Comparison of ENCODE assay signal across 9 cellular contexts in genomic region chr14:64763801-64764511, GRCh38. TPM values are rescaled to one million over a fixed set of nuclear protein-coding genes. Genes with fewer than 3 reads are reported as not detected.
DNase-seq lines count a peak whose midpoint lies in the region; ATAC-seq and TF ChIP-seq lines count a peak whose summit lies in the region.
"Had no signal": no experiment of that assay in that cellular context is flagged by ENCODE, and none has a peak within 500 bp of the region (broad histone marks: within the 10 kb centered on the region; RNA-seq: fewer than 3 reads in every experiment).

No MANE protein-coding gene starts in this region.

- H3K9ac ChIP-seq in neural progenitor cell = no peak overlapping the region

- peak overlapping the region; percentile 75 for H2AFZ ChIP-seq in neural progenitor cell (replicated peaks)

- no peak for TF ChIP-seq RAD21 in Ishikawa (IDR thresholded peaks at IDR 0.05; ENCODE audit: low read depth)

- no peak overlapping the region for H3K27ac Mint-ChIP-seq in neural progenitor cell
- H3K27ac Mint-ChIP-seq in naive thymus-derived CD8-positive, alpha-beta T cell = peak overlapping the region in 1 of 10 donors; percentile 74

- H3K79me2 ChIP-seq in neural progenitor cell (ENCODE audit: low read depth) = no peaks in the 10 kb centered on the region

- peaks cover 39% of the 10 kb centered on the region for H3K4me1 ChIP-seq in neural progenitor cell

- no peak for TF ChIP-seq CTCF in neural progenitor cell (IDR thresholded peaks at IDR 0.05)

- peaks cover 42% of the 10 kb centered on the region for H3K4me1 Mint-ChIP-seq in neural progenitor cell
- peaks cover 0 to 38% (median 11%) of the 10 kb centered on the region in 4 donors for H3K4me1 Mint-ChIP-seq in naive thymus-derived CD8-positive, alpha-beta T cell

- H3K36me3 Mint-ChIP-seq in neural progenitor cell = no peaks in the 10 kb centered on the region
- H3K36me3 Mint-ChIP-seq in naive thymus-derived CD8-positive, alpha-beta T cell = no peaks in the 10 kb centered on the region

- POLR2A ChIA-PET in naive thymus-derived CD8-positive, alpha-beta T cell (lab: Charles Lee) = no interaction called here

- no peak for TF ChIP-seq EP300 in Ishikawa (IDR thresholded peaks at IDR 0.05; ENCODE audit: borderline replicate concordance)

- peak overlapping the region; percentile 55 for H3K4me3 Mint-ChIP-seq in neural progenitor cell
- peak overlapping the region in 4 of 10 donors; percentile 25 to 73 (median 47) for H3K4me3 Mint-ChIP-seq in naive thymus-derived CD8-positive, alpha-beta T cell

- ATAC-seq in HG02763 (IDR thresholded peaks at IDR 0.05; ENCODE audit: unreplicated experiment) (no peak), HG03378 (IDR thresholded peaks at IDR 0.05; ENCODE audit: unreplicated experiment) (no peak)
- ATAC-seq in naive thymus-derived CD8-positive, alpha-beta T cell = no peak

- peaks cover 8% of the 10 kb centered on the region for H3K27me3 ChIP-seq in neural progenitor cell

- H3F3A ChIP-seq in neural progenitor cell (ENCODE audit: low read depth) = peaks cover 12% of the 10 kb centered on the region

- no peaks in the 10 kb centered on the region for H4K20me1 ChIP-seq in neural progenitor cell (ENCODE audit: low read depth)

- peaks cover 17% of the 10 kb centered on the region for H3K27me3 Mint-ChIP-seq in neural progenitor cell (ENCODE audit: insufficient read depth, low read depth)
- H3K27me3 Mint-ChIP-seq in naive thymus-derived CD8-positive, alpha-beta T cell = peaks cover 0 to 33% (median 8%) of the 10 kb centered on the region in 5 donors

- no peaks in the 10 kb centered on the region for H3K36me3 ChIP-seq in neural progenitor cell
- H3K36me3 ChIP-seq: HAP-1 had no signal

- H3K4me3 ChIP-seq in neural progenitor cell = no peak overlapping the region
- H3K4me3 ChIP-seq: HAP-1 had no signal

- no peak overlapping the region for H3K27ac ChIP-seq in neural progenitor cell

- H3K4me2 ChIP-seq in neural progenitor cell = peak overlapping the region; percentile 66

- H3K9me3 ChIP-seq in neural progenitor cell (ENCODE audit: low read depth) = no peaks in the 10 kb centered on the region
- H3K9me3 ChIP-seq: HAP-1 had no signal

- DNase-seq in COR-L47 (lab: John Stamatoyannopoulos, UW) (peak; percentile 86), cerebellar cortex (ENCODE audit: low spot score) (peak; percentile 49), neural progenitor cell (ENCODE audit: low spot score) (peak; percentile 41)
- DNase-seq in NK-92 treated with Interleukin-12 subunit alpha and Interleukin-12 subunit beta, amount 100 ng/mL, for 24 hours (lab: John Stamatoyannopoulos, UW) = no peak
- no peak for DNase-seq in naive thymus-derived CD8-positive, alpha-beta T cell

- H3K9me3 Mint-ChIP-seq in neural progenitor cell = no peaks in the 10 kb centered on the region
- H3K9me3 Mint-ChIP-seq in naive thymus-derived CD8-positive, alpha-beta T cell = no peaks in the 10 kb centered on the region

TF ChIP-seq in Ishikawa, 13 proteins besides CTCF, POLR2A, EP300 and RAD21:
- TF ChIP-seq MAX (IDR thresholded peaks at IDR 0.05) (peak; percentile 17; the same call in 1 of the 2 replicates), REST (IDR thresholded peaks at IDR 0.05; ENCODE audit: low read depth) (no peak)

RNA-seq across cellular contexts. Expression of gene PLEKHG3, which starts 59.7 kb away (rescaled TPM):
- 12.6 and 50.0 TPM in 2 replicates for total RNA-seq in neural progenitor cell (ENCODE audit: low replicate concordance)
- 1 to 10 TPM in 1 of 2 experiments, under 1 TPM in 1; 0.55 to 1.4 TPM for total RNA-seq in naive thymus-derived CD8-positive, alpha-beta T cell
- polyA plus RNA-seq in naive thymus-derived CD8-positive, alpha-beta T cell = 10 to 100 TPM in 1 of 3 donors, 1 to 10 TPM in 2; 1.2 to 12.2 (median 1.6) TPM

Comparison
In these comparisons a context has a peak if more than half of its experiments do, and no peak if none do; other contexts are left out.
1. DNase-seq: peak in COR-L47 (single experiment), cerebellar cortex (single experiment) and neural progenitor cell (single experiment); none in NK-92 treated with Interleukin-12 subunit alpha and Interleukin-12 subunit beta, amount 100 ng/mL, for 24 hours (single experiment) and naive thymus-derived CD8-positive, alpha-beta T cell (0 of 10).